ENCODE assay signal across 1 cellular context in the genomic region with DNA sequence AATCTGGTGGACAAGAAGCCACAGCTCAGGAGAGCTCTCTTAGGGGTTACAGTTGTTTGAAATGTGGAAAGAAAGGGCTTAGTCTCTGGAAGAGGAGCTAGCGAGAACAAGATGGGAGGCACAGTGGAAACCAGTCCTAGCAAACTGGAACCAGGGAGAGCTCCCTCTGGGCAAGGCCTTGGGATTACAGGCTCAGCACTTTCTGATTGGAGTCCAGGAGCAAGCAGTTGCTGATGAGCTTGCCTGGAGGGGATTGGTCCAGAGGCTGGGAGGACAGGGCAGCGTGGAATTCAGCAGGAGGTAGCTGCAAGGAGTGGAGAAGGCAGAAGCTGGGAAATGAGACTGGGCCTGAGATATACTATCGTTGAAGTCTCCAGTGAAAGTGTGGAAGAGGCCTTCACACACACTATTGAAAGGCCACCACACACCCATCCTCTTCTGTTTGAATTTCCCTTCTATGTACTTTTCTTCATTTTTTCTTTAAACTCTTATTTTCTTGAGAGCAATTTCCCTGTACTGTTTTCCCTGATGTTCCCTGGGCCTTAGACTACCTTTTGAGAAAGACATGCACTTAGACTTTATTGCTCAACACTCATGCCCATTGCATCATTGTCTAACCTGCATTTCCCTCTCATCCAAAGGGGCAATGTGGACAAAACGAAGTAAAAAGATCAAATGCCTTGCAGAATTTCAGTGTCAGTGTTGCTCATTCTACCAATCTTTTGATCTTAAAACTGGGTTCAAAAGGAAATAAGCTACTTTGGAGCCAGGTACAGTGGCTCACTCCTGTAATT.
A peak's percentile ranks its signal among the peaks of the same experiment; 100 is the strongest.
TF ChIP-seq lines count a peak whose summit lies in the region.

No MANE protein-coding gene starts in this region.

TF ChIP-seq in SK-N-SH, 30 proteins besides CTCF, POLR2A, EP300 and RAD21:
- TF ChIP-seq REST (IDR thresholded peaks at IDR 0.05; ENCODE audit: low read depth, low read length) (peak; percentile 85; the same call in 1 of the 2 replicates), TEAD4 (IDR thresholded peaks at IDR 0.05; ENCODE audit: borderline replicate concordance, insufficient read depth) (no peak)
